ENCODE assay signal across 1 cellular context in the genomic region with DNA sequence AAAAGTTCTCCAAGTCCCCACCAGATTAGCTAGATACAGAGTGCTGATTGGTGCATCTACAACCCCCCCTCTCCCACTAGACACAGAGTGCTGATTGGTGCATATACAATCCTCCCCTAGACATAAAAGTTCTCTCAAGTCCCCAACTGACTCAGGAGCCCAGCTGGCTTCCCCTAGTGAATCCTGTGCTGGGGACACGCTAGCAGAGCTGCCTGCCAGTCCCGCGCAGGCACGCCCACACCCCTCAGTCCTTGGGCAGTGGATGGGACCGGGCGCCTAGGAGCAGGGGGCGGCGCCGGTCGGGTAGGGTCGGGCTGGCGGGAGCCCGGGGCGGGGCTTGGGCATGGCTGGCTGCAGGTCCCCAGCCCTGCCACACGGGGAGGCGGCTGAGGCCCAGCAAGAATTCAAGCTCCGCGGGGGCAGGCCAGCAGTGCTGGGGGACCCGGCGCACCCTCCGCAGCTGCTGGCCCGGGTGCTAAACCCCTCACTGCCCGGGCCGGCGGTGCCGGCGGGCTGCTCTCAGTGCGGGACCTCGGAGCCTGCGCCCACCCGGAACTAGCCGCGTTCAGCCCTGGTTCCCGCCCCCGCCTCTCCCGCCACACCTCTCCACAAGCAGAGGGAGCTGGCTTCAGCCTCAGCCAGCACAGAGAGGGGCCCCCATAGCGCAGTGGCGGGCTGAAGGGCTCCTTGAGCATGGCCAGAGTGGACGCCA.
TF ChIP-seq lines count a peak whose summit lies in the region.

No MANE protein-coding gene starts in this region.

TF ChIP-seq in WTC11, 78 proteins besides CTCF, POLR2A, EP300 and RAD21 (continued from another document):
- TF ChIP-seq, protein P1, sequence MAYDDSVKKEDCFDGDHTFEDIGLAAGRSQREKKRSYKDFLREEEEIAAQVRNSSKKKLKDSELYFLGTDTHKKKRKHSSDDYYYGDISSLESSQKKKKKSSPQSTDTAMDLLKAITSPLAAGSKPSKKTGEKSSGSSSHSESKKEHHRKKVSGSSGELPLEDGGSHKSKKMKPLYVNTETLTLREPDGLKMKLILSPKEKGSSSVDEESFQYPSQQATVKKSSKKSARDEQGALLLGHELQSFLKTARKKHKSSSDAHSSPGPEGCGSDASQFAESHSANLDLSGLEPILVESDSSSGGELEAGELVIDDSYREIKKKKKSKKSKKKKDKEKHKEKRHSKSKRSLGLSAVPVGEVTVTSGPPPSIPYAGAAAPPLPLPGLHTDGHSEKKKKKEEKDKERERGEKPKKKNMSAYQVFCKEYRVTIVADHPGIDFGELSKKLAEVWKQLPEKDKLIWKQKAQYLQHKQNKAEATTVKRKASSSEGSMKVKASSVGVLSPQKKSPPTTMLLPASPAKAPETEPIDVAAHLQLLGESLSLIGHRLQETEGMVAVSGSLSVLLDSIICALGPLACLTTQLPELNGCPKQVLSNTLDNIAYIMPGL (CRISPR knock-in tag; IDR thresholded peaks at IDR 0.05), result peak; percentile 82; the same call in 1 of the 2 replicates
- TF ChIP-seq ZNF416 (CRISPR knock-in tag; IDR thresholded peaks at IDR 0.05), result 0 out of 2 replicates have a peak, but pooled peaks have one; percentile 71
